ENCODE assay signal across 21 cellular contexts in genomic region chr4:181756451-181756850, GRCh38.
DNase-seq lines count a peak whose midpoint lies in the region; ATAC-seq, FAIRE-seq and TF ChIP-seq lines count a peak whose summit lies in the region.
"Had no signal": no experiment of that assay in that cellular context is flagged by ENCODE, and none has a peak within 500 bp of the region (broad histone marks: within the 10 kb centered on the region; RNA-seq: fewer than 3 reads in every experiment).

No MANE protein-coding gene starts in this region.

- H3K9ac ChIP-seq in GM12878 (ENCODE audit: control insufficient read depth, insufficient read depth, low read length), result no peak overlapping the region
- no peak overlapping the region for H3K9ac ChIP-seq in smooth muscle cell (ENCODE audit: low read depth)
- H3K9ac ChIP-seq in SK-N-SH, result no peak overlapping the region

- H4K20me1 ChIP-seq in GM12878 (ENCODE audit: control insufficient read depth, insufficient read depth) (no peaks in the 10 kb centered on the region), smooth muscle cell (ENCODE audit: low read depth) (no peaks in the 10 kb centered on the region), SK-N-SH (ENCODE audit: insufficient read depth) (no peaks in the 10 kb centered on the region)

- H3K36me3 Mint-ChIP-seq in nephron progenitor cell (ENCODE audit: low read depth), result no peaks in the 10 kb centered on the region
- no peaks in the 10 kb centered on the region for H3K36me3 Mint-ChIP-seq in Caco-2 (ENCODE audit: insufficient read depth, unreplicated experiment)
- H3K36me3 Mint-ChIP-seq: CD4-positive, CD25-positive, alpha-beta regulatory T cell had no signal

- RAD21 ChIA-PET in GM12878 (lab: Charles Lee; ENCODE audit: unreplicated experiment), result interaction anchor here (0.6 kb wide), 1 partner anchor 338 kb away, joined by 4 read pairs; no protein-coding TSS in a partner anchor

- no peak overlapping the region for H3K4me3 Mint-ChIP-seq in nephron progenitor cell
- no peak overlapping the region for H3K4me3 Mint-ChIP-seq in Caco-2 (ENCODE audit: unreplicated experiment)
- H3K4me3 Mint-ChIP-seq: B cell; CD4-positive, CD25-positive, alpha-beta regulatory T cell had no signal

- H3K4me1 ChIP-seq in GM12878 (ENCODE audit: control insufficient read depth, insufficient read depth, low read length) (no peaks in the 10 kb centered on the region), smooth muscle cell (ENCODE audit: low read depth) (peaks cover 31% of the 10 kb centered on the region), Caco-2 (no peaks in the 10 kb centered on the region), SK-N-SH (ENCODE audit: control insufficient read depth in 1 of 2, insufficient read depth in 2 of 2, low read depth in 1 of 2, low read length in 1 of 2) (peaks cover 0 to 5% of the 10 kb centered on the region in 2 experiments; a peak in 2 of 4 replicates)
- no peaks in the 10 kb centered on the region for H3K4me1 ChIP-seq in effector memory CD4-positive, alpha-beta T cell (ENCODE audit: control insufficient read depth, insufficient read depth, low read length, poor library complexity, severe bottlenecking)

- TF ChIP-seq EP300 in GM12878 (IDR thresholded peaks at IDR 0.05; ENCODE audit: borderline replicate concordance in 1 of 2, control insufficient read depth in 1 of 2, low read depth in 2 of 2, low read length in 2 of 2) (no peak), SK-N-SH (IDR thresholded peaks at IDR 0.05; ENCODE audit: borderline replicate concordance in 1 of 2, low read depth in 1 of 2, low read length in 1 of 2) (no peak)

- H3K36me3 ChIP-seq in GM12878 (ENCODE audit: control insufficient read depth in 2 of 2, insufficient read depth in 2 of 2, low read length in 1 of 2) (no peaks in the 10 kb centered on the region), smooth muscle cell (ENCODE audit: low read depth) (no peaks in the 10 kb centered on the region), Caco-2 (ENCODE audit: control insufficient read depth, insufficient read depth, low read length) (no peaks in the 10 kb centered on the region), SK-N-SH (replicated peaks in 1 of 2; ENCODE audit: control insufficient read depth in 1 of 2, insufficient read depth in 2 of 2, low read length in 1 of 2) (no peaks in the 10 kb centered on the region)
- no peaks in the 10 kb centered on the region for H3K36me3 ChIP-seq in effector memory CD4-positive, alpha-beta T cell (ENCODE audit: control insufficient read depth, insufficient read depth, low read length)

- intact Hi-C loops in GM12878 (cut with micrococcal nuclease; ENCODE audit: unreplicated experiment), result no loop called here
- intact Hi-C loops in Caco-2 (cut with micrococcal nuclease; ENCODE audit: unreplicated experiment), result no loop called here

- H3K9me3 ChIP-seq in GM12878 (replicated peaks; ENCODE audit: control insufficient read depth, insufficient read depth, low read length) (no peaks in the 10 kb centered on the region), smooth muscle cell (replicated peaks; ENCODE audit: low read depth) (no peaks in the 10 kb centered on the region), Caco-2 (no peaks in the 10 kb centered on the region), SK-N-SH (no peaks in the 10 kb centered on the region)
- no peaks in the 10 kb centered on the region for H3K9me3 ChIP-seq in effector memory CD4-positive, alpha-beta T cell (ENCODE audit: control insufficient read depth, low read length)

- WGBS in GM12878 (ENCODE audit: insufficient coverage, insufficient replicate concordance, low lambda C conversion rate, missing lambda C conversion rate), result 10% methylated on average over 3 of the region's 3 CpGs
- WGBS in smooth muscle cell (ENCODE audit: low lambda C conversion rate), result 63% methylated on average over 3 of the region's 3 CpGs
- WGBS in SK-N-SH (ENCODE audit: low lambda C conversion rate), result 77% methylated on average over 3 of the region's 3 CpGs

- CTCF ChIA-PET in GM12878 (lab: Yijun Ruan, JAX), result no interaction called here
- CTCF ChIA-PET in Caco-2 (lab: Charles Lee), result no interaction called here
- CTCF ChIA-PET in SK-N-SH (lab: Yijun Ruan, JAX), result interaction anchor here (0.6 to 1.2 kb wide), 2 partner anchors 9 to 14 kb away, joined by 3 read pairs; no protein-coding TSS in a partner anchor

- H3F3A ChIP-seq in smooth muscle cell (ENCODE audit: low read depth) (no peaks in the 10 kb centered on the region), SK-N-SH (replicated peaks; ENCODE audit: insufficient read depth) (no peaks in the 10 kb centered on the region)

- H3K79me2 ChIP-seq in GM12878 (ENCODE audit: control insufficient read depth, insufficient read depth, low read length) (no peaks in the 10 kb centered on the region), smooth muscle cell (ENCODE audit: low read depth) (no peaks in the 10 kb centered on the region), SK-N-SH (ENCODE audit: insufficient read depth) (no peaks in the 10 kb centered on the region)

- SMC1A ChIA-PET in GM12878 (lab: Charles Lee; ENCODE audit: uncharacterized antibody, unreplicated experiment), result interaction anchor here (0.8 to 1.6 kb wide), 2 partner anchors 45 to 75 kb away, joined by 3 to 8 read pairs; no protein-coding TSS in a partner anchor

- no peak for TF ChIP-seq POLR2A in GM12878 (IDR thresholded peaks at IDR 0.05; ENCODE audit: low read depth, low read length)

- in situ Hi-C loops in GM12878 (cut with MboI), result no loop called here

- TF ChIP-seq CTCF in GM12878 (IDR thresholded peaks at IDR 0.05 in 2 of 3, conservative IDR thresholded peaks at IDR 0.05 in 1 of 3; ENCODE audit: control insufficient read depth in 2 of 3, extremely low read depth in 1 of 3, insufficient read depth in 1 of 3, low read depth in 3 of 3, low read length in 3 of 3) (no peak), nephron progenitor cell (IDR thresholded peaks at IDR 0.05) (no peak), smooth muscle cell (IDR thresholded peaks at IDR 0.05; ENCODE audit: borderline replicate concordance, insufficient read depth, poor library complexity, severe bottlenecking) (no peak), Caco-2 (IDR thresholded peaks at IDR 0.05; ENCODE audit: insufficient read depth in 1 of 2, low read depth in 1 of 2, low read length in 1 of 2, severe bottlenecking in 1 of 2, unreplicated experiment in 1 of 2) (no peak), SK-N-SH (IDR thresholded peaks at IDR 0.05) (no peak)

- TF ChIP-seq RAD21 in GM12878 (IDR thresholded peaks at IDR 0.05; ENCODE audit: insufficient read depth, low read depth, low read length) (no peak), SK-N-SH (IDR thresholded peaks at IDR 0.05; ENCODE audit: low read length) (no peak)

- POLR2A ChIA-PET in GM12878 (lab: Charles Lee) (no interaction called here), Caco-2 (lab: Charles Lee) (no interaction called here), SK-N-SH (lab: Yijun Ruan, JAX) (no interaction called here)

- FAIRE-seq in GM12878 (lab: Jason Lieb, UNC), result no peak

- ATAC-seq in GM12878, result peak; percentile 23; the same call in 1 of the 3 replicates
- ATAC-seq: SK-N-SH treated with all-trans-retinoic acid at 6 μM for 48 hours had no signal

- DNase-seq in NCI-H510A treated with DMSO at 0.1 percent for 48 hours (lab: John Stamatoyannopoulos, UW) (peak; percentile 7), NCI-H510A (lab: John Stamatoyannopoulos, UW) (no peak), GM12878 (ENCODE audit: low read depth, low spot score) (no peak), nephron progenitor cell (peak; percentile 8), smooth muscle cell (lab: John Stamatoyannopoulos, UW; ENCODE audit: unreplicated experiment) (no peak), Caco-2 (no peak), SK-N-SH (no peak)
- DNase-seq in effector memory CD4-positive, alpha-beta T cell, result no peak
- DNase-seq: 8988T; CD4-positive, CD25-positive, alpha-beta regulatory T cell; DMS153; GDM1; GOT3; MM.1S; NCI-H1105 treated with DMSO at 0.1 percent for 48 hours; NCI-H1694; NCI-H345; OCI-M1; SHP77 had no signal

- H3K27me3 ChIP-seq in GM12878 (replicated peaks in 1 of 2; ENCODE audit: control insufficient read depth in 2 of 2, insufficient read depth in 2 of 2, low read length in 1 of 2) (no peaks in the 10 kb centered on the region), smooth muscle cell (ENCODE audit: low read depth) (no peaks in the 10 kb centered on the region), Caco-2 (replicated peaks; ENCODE audit: control insufficient read depth, insufficient read depth, low read length) (no peaks in the 10 kb centered on the region), SK-N-SH (ENCODE audit: insufficient read depth) (no peaks in the 10 kb centered on the region)
- no peaks in the 10 kb centered on the region for H3K27me3 ChIP-seq in effector memory CD4-positive, alpha-beta T cell (replicated peaks; ENCODE audit: control insufficient read depth, insufficient read depth, low read length, poor library complexity, severe bottlenecking)

- H3K9me2 ChIP-seq in SK-N-SH, result no peaks in the 10 kb centered on the region

- peaks cover 27% of the 10 kb centered on the region for H3K4me1 Mint-ChIP-seq in nephron progenitor cell
- H3K4me1 Mint-ChIP-seq in Caco-2 (ENCODE audit: low read depth, unreplicated experiment), result no peaks in the 10 kb centered on the region
- H3K4me1 Mint-ChIP-seq: B cell; CD4-positive, CD25-positive, alpha-beta regulatory T cell had no signal

- H3K4me3 ChIP-seq in GM12878, result no peak overlapping the region
- H3K4me3 ChIP-seq in smooth muscle cell, result no peak overlapping the region
- H3K4me3 ChIP-seq in Caco-2 (ENCODE audit: low read depth, low read length), result no peak overlapping the region
- H3K4me3 ChIP-seq in SK-N-SH (ENCODE audit: low read depth in 2 of 2, low read length in 1 of 2), result no peak overlapping the region
- H3K4me3 ChIP-seq in effector memory CD4-positive, alpha-beta T cell (ENCODE audit: insufficient read depth, low read depth, low read length, poor library complexity, severe bottlenecking), result no peak overlapping the region

- H3K9me3 Mint-ChIP-seq in nephron progenitor cell (no peaks in the 10 kb centered on the region), Caco-2 (ENCODE audit: unreplicated experiment) (no peaks in the 10 kb centered on the region)

- H3K27ac ChIP-seq in GM12878 (ENCODE audit: control insufficient read depth, insufficient read depth), result no peak overlapping the region
- H3K27ac ChIP-seq in smooth muscle cell (ENCODE audit: low read depth), result no peak overlapping the region
- no peak overlapping the region for H3K27ac ChIP-seq in SK-N-SH (ENCODE audit: low read depth in 2 of 2, low read length in 1 of 2)
- no peak overlapping the region for H3K27ac ChIP-seq in effector memory CD4-positive, alpha-beta T cell (ENCODE audit: insufficient read depth, low read length, poor library complexity, severe bottlenecking)

- no peak overlapping the region for H2AFZ ChIP-seq in GM12878 (ENCODE audit: control insufficient read depth, low read depth, low read length)
- no peak overlapping the region for H2AFZ ChIP-seq in smooth muscle cell (ENCODE audit: low read depth)
- no peak overlapping the region for H2AFZ ChIP-seq in SK-N-SH (ENCODE audit: low read depth)

- H3K4me2 ChIP-seq in GM12878 (ENCODE audit: control insufficient read depth, insufficient read depth) (no peak overlapping the region), smooth muscle cell (peak overlapping the region; percentile 31), SK-N-SH (no peak overlapping the region)

- no TSS peak for BruUV-seq in GM12878 (replicated peaks; lab: Mats Ljungman, UMichigan)
- no TSS peak for BruUV-seq in Caco-2 (replicated peaks; lab: Mats Ljungman, UMichigan)

- H3K27me3 Mint-ChIP-seq in nephron progenitor cell (ENCODE audit: low read depth, poor library complexity) (no peaks in the 10 kb centered on the region), Caco-2 (ENCODE audit: insufficient read depth, unreplicated experiment) (peaks cover 11% of the 10 kb centered on the region)
- H3K27me3 Mint-ChIP-seq: B cell; CD4-positive, CD25-positive, alpha-beta regulatory T cell had no signal

- H3K27ac Mint-ChIP-seq in nephron progenitor cell (no peak overlapping the region), Caco-2 (ENCODE audit: unreplicated experiment) (no peak overlapping the region)
- H3K27ac Mint-ChIP-seq: B cell; CD4-positive, CD25-positive, alpha-beta regulatory T cell had no signal

Comparison
In these comparisons a context has a peak if more than half of its experiments do, and no peak if none do; other contexts are left out.
1. DNase-seq: peak in NCI-H510A treated with DMSO at 0.1 percent for 48 hours (single experiment) and nephron progenitor cell (single experiment); none in NCI-H510A (single experiment), GM12878 (single experiment), smooth muscle cell (single experiment), Caco-2 (0 of 2), SK-N-SH (single experiment) and effector memory CD4-positive, alpha-beta T cell (0 of 3).